In genomic region chr3:154225536-154225935, GRCh38 we compare ENCODE assay signal across 17 cellular contexts.
"Had no signal": no experiment of that assay in that cellular context is flagged by ENCODE, and none has a peak within 500 bp of the region (broad histone marks: within the 10 kb centered on the region; RNA-seq: fewer than 3 reads in every experiment).

No MANE protein-coding gene starts in this region.

- H3K4me1 ChIP-seq: pancreas, testis had no signal

- H3K4me3 ChIP-seq: pancreas, right lobe of liver, testis, tibial artery had no signal

- DNase-seq: cortex of kidney; effector memory CD8-positive, alpha-beta T cell; hypothalamus; immature natural killer cell; islet precursor cell; mesenchymal stem cell; midbrain; naive thymus-derived CD8-positive, alpha-beta T cell; pancreas; right lobe of liver; stimulated activated CD4-positive, alpha-beta T cell treated with anti-CD3 and anti-CD28 coated beads, Interleukin-4, amount 100 ng/mL, for 4 hours; stimulated activated naive CD8-positive, alpha-beta T cell treated with anti-CD3 and anti-CD28 coated beads, Interleukin-15, Interleukin-2, amounts not matched to agents 100 U/mL and 50 U/mL, for 24 hours; substantia nigra; testis; tibial artery had no signal

- H3K36me3 ChIP-seq: neutrophil, pancreas had no signal

- H3K27ac ChIP-seq: neutrophil, pancreas, right lobe of liver, testis, tibial artery had no signal

- ATAC-seq: effector memory CD8-positive, alpha-beta T cell; naive thymus-derived CD8-positive, alpha-beta T cell; pancreas; right lobe of liver; stimulated activated memory B cell treated with anti-CD40 and anti-IgM and Interleukin-4, amounts not matched to agents 10 μg/mL and 1 μg/mL and 100 μg/mL, for 72 hours; stimulated activated naive CD8-positive, alpha-beta T cell treated with anti-CD3 and anti-CD28 coated beads, Interleukin-15, Interleukin-2, amounts not matched to agents 100 U/mL and 50 U/mL, for 24 hours had no signal

- H3K27me3 ChIP-seq: neutrophil, pancreas, right lobe of liver, testis, tibial artery had no signal
